Comparison of ENCODE assay signal across 8 cellular contexts in the genomic region with DNA sequence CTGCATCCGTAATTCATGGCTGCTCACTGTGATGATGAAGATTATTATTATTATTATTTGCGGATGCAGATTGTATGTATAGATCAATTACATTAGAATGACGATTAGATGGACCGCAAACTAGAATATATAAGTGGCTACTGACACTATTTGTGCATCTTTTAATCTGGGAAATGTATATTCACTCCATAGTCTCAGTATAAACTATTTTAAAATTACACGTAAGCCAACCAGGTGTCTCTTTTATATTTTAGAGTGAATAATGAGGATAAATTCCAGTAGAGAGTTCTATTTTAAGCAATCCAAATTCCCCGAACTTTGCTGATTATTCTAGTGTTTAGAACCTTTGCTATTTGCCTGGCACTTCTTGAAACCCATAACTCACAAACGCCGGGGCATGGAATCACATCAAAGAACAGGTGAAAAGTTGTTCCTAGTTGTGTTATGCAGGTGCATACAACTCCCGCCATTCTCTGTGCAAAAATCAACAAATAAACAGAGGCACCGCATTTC. TPM values are rescaled to one million over a fixed set of nuclear protein-coding genes. Genes with fewer than 3 reads are reported as not detected.
DNase-seq lines count a peak whose midpoint lies in the region; ATAC-seq and TF ChIP-seq lines count a peak whose summit lies in the region.

No MANE protein-coding gene starts in this region.

- H3K36me3 ChIP-seq in body of pancreas (replicated peaks in 1 of 2; ENCODE audit: insufficient read depth in 1 of 2, low read depth in 2 of 2) (peaks cover 0 to 3% of the 10 kb centered on the region in 2 donors), mucosa of descending colon (ENCODE audit: low read depth) (peaks cover 5% of the 10 kb centered on the region)

- whole genome bisulfite sequencing in body of pancreas, 2 donors: 0 to 1% methylated on average over 10 of the region's 10 CpGs

- peak overlapping the region; percentile 92 for H3K27ac ChIP-seq in 22Rv1
- peak overlapping the region in 2 of 4 donors; percentile 96 to 99 for H3K27ac ChIP-seq in body of pancreas

- H3K4me1 ChIP-seq in body of pancreas: peaks cover 23% of the 10 kb centered on the region
- peaks cover 13% of the 10 kb centered on the region for H3K4me1 ChIP-seq in mucosa of descending colon (ENCODE audit: low read depth)

- peak overlapping the region; percentile 95 for H3K4me3 Mint-ChIP-seq in HFFc6

- TF ChIP-seq POLR2A in body of pancreas (IDR thresholded peaks at IDR 0.05): no peak

- no peaks in the 10 kb centered on the region for H3K9me3 Mint-ChIP-seq in HFFc6

- H3K9me3 ChIP-seq in body of pancreas: no peaks in the 10 kb centered on the region
- no peaks in the 10 kb centered on the region for H3K9me3 ChIP-seq in mucosa of descending colon

- no peaks in the 10 kb centered on the region for H3K36me3 Mint-ChIP-seq in HFFc6 (ENCODE audit: low read depth)

- H3K4me1 Mint-ChIP-seq in HFFc6 (ENCODE audit: low read depth): peaks cover 26% of the 10 kb centered on the region

- intact Hi-C loops in body of pancreas (cut with DNase I): no loop called here
- intact Hi-C loops in mucosa of descending colon (cut with DNase I, micrococcal nuclease): no loop called here

- H3K27me3 ChIP-seq in body of pancreas: no peaks in the 10 kb centered on the region

- ATAC-seq in body of pancreas: no peak
- ATAC-seq in mucosa of descending colon: no peak

- TF ChIP-seq CTCF in 22Rv1 (IDR thresholded peaks at IDR 0.05) (no peak), HFFc6 (IDR thresholded peaks at IDR 0.05) (no peak), body of pancreas (IDR thresholded peaks at IDR 0.05) (no peak), mucosa of descending colon (IDR thresholded peaks at IDR 0.05) (no peak)

- DNase-seq in HFFc6 (no peak), body of pancreas (no peak), mucosa of descending colon (no peak), NCI-H2107 (lab: John Stamatoyannopoulos, UW) (no peak), iPS-NIHi11 (ENCODE audit: low spot score) (no peak), LoVo (ENCODE audit: low spot score) (no peak), RPMI8226 (no peak)

- H3K4me3 ChIP-seq in body of pancreas (peak overlapping the region; percentile 26 to 38), mucosa of descending colon (peak overlapping the region; percentile 27)

- peaks cover 5% of the 10 kb centered on the region; the same call in 1 of the 2 replicates for H3K27me3 Mint-ChIP-seq in HFFc6 (ENCODE audit: insufficient read depth)

- H3K27ac Mint-ChIP-seq in HFFc6: peak overlapping the region; percentile 98

RNA-seq across cellular contexts. Expression of a gene that starts 0.5 kb away (rescaled TPM):
- 10 to 100 TPM in 5 of 6 experiments, 1 to 10 TPM in 1; 9.8 to 15.0 (median 12.7) TPM for total RNA-seq in HFFc6 (2021; fragmentation: NEBNext Ultra II Directional; extraction: Animal tissue kit (Norgen Biotek cat#: 25700))
- total RNA-seq in body of pancreas: 1 to 10 TPM; 7.6 to 9.1 TPM
- total RNA-seq in mucosa of descending colon: 10 to 100 TPM; 18.2 to 21.7 (median 20.7) TPM

RNA-seq across cellular contexts. Expression of a gene that starts 38.4 kb away (rescaled TPM):
- total RNA-seq in HFFc6 (2021; fragmentation: NEBNext Ultra II Directional; extraction: Animal tissue kit (Norgen Biotek cat#: 25700)): 100 to 1,000 TPM in 2 of 6 experiments, 10 to 100 TPM in 4; 85.0 to 112 (median 95.9) TPM
- total RNA-seq in body of pancreas: 1 to 10 TPM; 5.3 to 7.3 TPM
- total RNA-seq in mucosa of descending colon: 10 to 100 TPM in 1 of 3 donors, 1 to 10 TPM in 2; 6.5 to 67.7 (median 8.8) TPM
